In the genomic region with DNA sequence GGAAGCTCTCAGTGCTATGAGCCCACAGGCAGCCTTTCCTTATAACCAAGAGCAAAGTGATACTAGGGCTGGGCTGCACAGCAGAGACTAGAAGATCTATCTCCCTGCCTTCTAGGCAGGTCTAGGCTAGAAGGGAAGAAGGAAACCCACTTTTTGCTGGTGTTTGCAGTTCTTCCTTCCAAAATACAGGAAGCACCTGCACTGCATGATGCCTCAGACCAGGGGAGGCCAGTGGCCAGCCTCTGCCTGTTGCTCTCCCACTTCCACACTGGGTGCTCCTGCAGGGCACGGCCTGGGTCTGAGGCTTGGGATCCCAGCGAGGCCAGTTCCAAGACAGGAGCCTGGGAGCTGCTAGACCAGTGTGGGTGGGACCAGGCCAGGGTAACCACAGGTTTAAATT, we compare ENCODE assay signal across 21 cellular contexts. TPM values are rescaled to one million over a fixed set of nuclear protein-coding genes. Genes with fewer than 3 reads are reported as not detected.
DNase-seq lines count a peak whose midpoint lies in the region; ATAC-seq lines count a peak whose summit lies in the region.
"Had no signal": no experiment of that assay in that cellular context is flagged by ENCODE, and none has a peak within 500 bp of the region (broad histone marks: within the 10 kb centered on the region; RNA-seq: fewer than 3 reads in every experiment).

No MANE protein-coding gene starts in this region.

- H3K27me3 Mint-ChIP-seq in activated naive CD4-positive, alpha-beta T cell treated with anti-CD3 and anti-CD28 coated beads, Interleukin-2, amount 10 ng/mL, durations not matched to agents 7 days and 5 days, result no peaks in the 10 kb centered on the region
- no peaks in the 10 kb centered on the region for H3K27me3 Mint-ChIP-seq in activated T-helper 17 cell treated with anti-CD3 and anti-CD28 coated beads, Interleukin-2, amount 50 U/mL, for 72 hours
- H3K27me3 Mint-ChIP-seq: brain had no signal

- no peak for ATAC-seq in activated naive CD4-positive, alpha-beta T cell treated with anti-CD3 and anti-CD28 coated beads, Interleukin-2, amount 50 U/mL, for 72 hours
- no peak for ATAC-seq in activated T-helper 17 cell treated with anti-CD3 and anti-CD28 coated beads, Interleukin-2, amount 50 U/mL, for 72 hours (replicated peaks)
- ATAC-seq: gastroesophageal sphincter, lower lobe of right lung had no signal

- H3K9me3 ChIP-seq in KOPT-K1 (ENCODE audit: insufficient read depth, low read length, poor library complexity, severe bottlenecking), result no peaks in the 10 kb centered on the region
- H3K9me3 ChIP-seq: gastroesophageal sphincter, lower lobe of right lung, neutrophil, SJSA1, testis, vagina had no signal

- H3K4me3 Mint-ChIP-seq in activated naive CD4-positive, alpha-beta T cell treated with anti-CD3 and anti-CD28 coated beads, Interleukin-2, amount 10 ng/mL, durations not matched to agents 7 days and 5 days, result no peak overlapping the region
- H3K4me3 Mint-ChIP-seq in activated T-helper 17 cell treated with anti-CD3 and anti-CD28 coated beads, Interleukin-2, amount 50 U/mL, for 72 hours, result peak overlapping the region; percentile 48
- H3K4me3 Mint-ChIP-seq: brain, endodermal cell, HFFc6 had no signal

- peaks cover 55% of the 10 kb centered on the region for H3K4me1 Mint-ChIP-seq in activated naive CD4-positive, alpha-beta T cell treated with anti-CD3 and anti-CD28 coated beads, Interleukin-2, amount 10 ng/mL, durations not matched to agents 7 days and 5 days
- peaks cover 43% of the 10 kb centered on the region for H3K4me1 Mint-ChIP-seq in activated T-helper 17 cell treated with anti-CD3 and anti-CD28 coated beads, Interleukin-2, amount 50 U/mL, for 72 hours
- H3K4me1 Mint-ChIP-seq: brain had no signal

- CTCF ChIA-PET in activated naive CD4-positive, alpha-beta T cell treated with anti-CD3 and anti-CD28 coated beads, Interleukin-2, amount 10 ng/mL, durations not matched to agents 7 days and 5 days (lab: Charles Lee), result interaction anchor here (1.7 kb wide), 1 partner anchor 10 kb away, joined by 4 read pairs; no protein-coding TSS in a partner anchor

- peak overlapping the region; percentile 7 for H3K27ac ChIP-seq in KOPT-K1 (ENCODE audit: low read depth, low read length, poor library complexity, severe bottlenecking)
- H3K27ac ChIP-seq: C4-2B, gastroesophageal sphincter, lower lobe of right lung, neutrophil, SJSA1, testis, vagina had no signal

- no peaks in the 10 kb centered on the region for H3K9me3 Mint-ChIP-seq in activated naive CD4-positive, alpha-beta T cell treated with anti-CD3 and anti-CD28 coated beads, Interleukin-2, amount 10 ng/mL, durations not matched to agents 7 days and 5 days
- H3K9me3 Mint-ChIP-seq in activated naive CD4-positive, alpha-beta T cell treated with anti-CD3 and anti-CD28 coated beads, Interleukin-2, amount 50 U/mL, for 72 hours, result peaks cover 4 to 5% of the 10 kb centered on the region in 2 donors
- peaks cover 4% of the 10 kb centered on the region for H3K9me3 Mint-ChIP-seq in activated T-helper 17 cell treated with anti-CD3 and anti-CD28 coated beads, Interleukin-2, amount 50 U/mL, for 72 hours
- H3K9me3 Mint-ChIP-seq: brain, endodermal cell, HFFc6 had no signal

- peak overlapping the region; percentile 30 for H3K27ac Mint-ChIP-seq in activated naive CD4-positive, alpha-beta T cell treated with anti-CD3 and anti-CD28 coated beads, Interleukin-2, amount 10 ng/mL, durations not matched to agents 7 days and 5 days
- H3K27ac Mint-ChIP-seq in activated naive CD4-positive, alpha-beta T cell treated with anti-CD3 and anti-CD28 coated beads, Interleukin-2, amount 50 U/mL, for 72 hours, result peak overlapping the region in 1 of 2 donors; percentile 22
- peak overlapping the region; percentile 37 for H3K27ac Mint-ChIP-seq in activated T-helper 17 cell treated with anti-CD3 and anti-CD28 coated beads, Interleukin-2, amount 50 U/mL, for 72 hours
- H3K27ac Mint-ChIP-seq: brain, endodermal cell, HFFc6 had no signal

- H3K36me3 ChIP-seq in KOPT-K1 (ENCODE audit: insufficient read depth, low read length), result peaks cover 50% of the 10 kb centered on the region
- H3K36me3 ChIP-seq: SJSA1, vagina had no signal

- H3K36me3 Mint-ChIP-seq in activated naive CD4-positive, alpha-beta T cell treated with anti-CD3 and anti-CD28 coated beads, Interleukin-2, amount 10 ng/mL, durations not matched to agents 7 days and 5 days, result peaks cover 43% of the 10 kb centered on the region
- peaks cover 15 to 44% of the 10 kb centered on the region in 2 donors for H3K36me3 Mint-ChIP-seq in activated naive CD4-positive, alpha-beta T cell treated with anti-CD3 and anti-CD28 coated beads, Interleukin-2, amount 50 U/mL, for 72 hours
- H3K36me3 Mint-ChIP-seq in activated T-helper 17 cell treated with anti-CD3 and anti-CD28 coated beads, Interleukin-2, amount 50 U/mL, for 72 hours (ENCODE audit: low read depth), result peaks cover 47% of the 10 kb centered on the region

- DNase-seq in activated naive CD4-positive, alpha-beta T cell treated with anti-CD3 and anti-CD28 coated beads, Interleukin-2, amount 10 ng/mL, durations not matched to agents 7 days and 5 days, result no peak
- no peak for DNase-seq in activated naive CD4-positive, alpha-beta T cell treated with anti-CD3 and anti-CD28 coated beads, Interleukin-2, amount 50 U/mL, for 72 hours (ENCODE audit: low spot score in 2 of 2)
- peak; percentile 31 for DNase-seq in pons (ENCODE audit: low spot score)
- no peak for DNase-seq in H4 (ENCODE audit: low spot score)
- no peak for DNase-seq in NCI-H187 (lab: John Stamatoyannopoulos, UW)
- no peak for DNase-seq in COLO829 (ENCODE audit: low spot score)
- DNase-seq: DMS53; endodermal cell; HFFc6; lower lobe of right lung; NK-92 treated with Interleukin-12 subunit alpha and Interleukin-12 subunit beta, amount 100 ng/mL, for 24 hours; stimulated activated naive CD4-positive, alpha-beta T cell; testis had no signal

RNA-seq across cellular contexts. Expression of a gene that starts 6.0 kb away (rescaled TPM):
- total RNA-seq in activated naive CD4-positive, alpha-beta T cell treated with anti-CD3 and anti-CD28 coated beads, Interleukin-2, amount 50 U/mL, for 72 hours, result 1 to 10 TPM; 1.5 to 2.7 TPM
- total RNA-seq in activated T-helper 17 cell treated with anti-CD3 and anti-CD28 coated beads, Interleukin-2, amount 50 U/mL, for 72 hours, result 1 to 10 TPM; 4.3 to 6.6 TPM
- total RNA-seq in H4 (2014; rRNA removed; shearing (Covaris generic)), result not detected in 2 replicates

RNA-seq across cellular contexts. Expression of a gene that starts 32.2 kb away (rescaled TPM):
- 100 to 1,000 TPM; 271 to 326 TPM for total RNA-seq in activated naive CD4-positive, alpha-beta T cell treated with anti-CD3 and anti-CD28 coated beads, Interleukin-2, amount 50 U/mL, for 72 hours
- 100 to 1,000 TPM; 199 to 269 TPM for total RNA-seq in activated T-helper 17 cell treated with anti-CD3 and anti-CD28 coated beads, Interleukin-2, amount 50 U/mL, for 72 hours
- total RNA-seq in H4 (2014; rRNA removed; shearing (Covaris generic)), result 0.35 and 3.7 TPM in 2 replicates

Comparison
In these comparisons a context has a peak if more than half of its experiments do, and no peak if none do; other contexts are left out.
1. RNA of a gene that starts 32.2 kb away (total RNA-seq): 271 to 326 TPM in activated naive CD4-positive, alpha-beta T cell treated with anti-CD3 and anti-CD28 coated beads, Interleukin-2, amount 50 U/mL, for 72 hours and 199 to 269 TPM in activated T-helper 17 cell treated with anti-CD3 and anti-CD28 coated beads, Interleukin-2, amount 50 U/mL, for 72 hours; 0.35 to 3.7 TPM in H4; every median in the first group is over 10 times any median in the second.